ENCODE assay signal across 11 cellular contexts in genomic region chr5:150510460-150511263, GRCh38. TPM values are rescaled to one million over a fixed set of nuclear protein-coding genes. Genes with fewer than 3 reads are reported as not detected.
DNase-seq lines count a peak whose midpoint lies in the region; ATAC-seq and TF ChIP-seq lines count a peak whose summit lies in the region.
"Had no signal": no experiment of that assay in that cellular context is flagged by ENCODE, and none has a peak within 500 bp of the region (broad histone marks: within the 10 kb centered on the region; RNA-seq: fewer than 3 reads in every experiment).

No MANE protein-coding gene starts in this region.

- H3K4me3 ChIP-seq in BLaER1 treated with 17β-estradiol and CSF1 and Interleukin-3, amounts not matched to agents 10 nM and 100 nM, result no peak overlapping the region
- no peak overlapping the region for H3K4me3 ChIP-seq in parathyroid adenoma (ENCODE audit: low read depth, low read length)

- no peak for ATAC-seq in WTC11

- H3K9me3 ChIP-seq in BLaER1 treated with 17β-estradiol and CSF1 and Interleukin-3, amounts not matched to agents 10 nM and 100 nM (replicated peaks in 1 of 11), result no peaks in the 10 kb centered on the region
- H3K9me3 ChIP-seq in parathyroid adenoma (ENCODE audit: control insufficient read depth, low read length), result no peaks in the 10 kb centered on the region

- H3K4me2 ChIP-seq in BLaER1 treated with 17β-estradiol and CSF1 and Interleukin-3, amounts not matched to agents 10 nM and 100 nM, result peak overlapping the region in 7 of 11 experiments; percentile 12 to 54 (median 38); a peak in 8 of 22 replicates
- peak overlapping the region; percentile 7 for H3K4me2 ChIP-seq in parathyroid adenoma (ENCODE audit: low read length)

- H3K36me3 Mint-ChIP-seq in WTC11, result no peaks in the 10 kb centered on the region
- H3K36me3 Mint-ChIP-seq in glutamatergic neuron (ENCODE audit: unreplicated experiment), result no peaks in the 10 kb centered on the region
- H3K36me3 Mint-ChIP-seq: CD4-positive, CD25-positive, alpha-beta regulatory T cell had no signal

- peaks cover 66% of the 10 kb centered on the region for H3K79me2 ChIP-seq in parathyroid adenoma

- no peak overlapping the region for H3K4me3 Mint-ChIP-seq in WTC11
- peak overlapping the region; percentile 41 for H3K4me3 Mint-ChIP-seq in glutamatergic neuron (ENCODE audit: unreplicated experiment)
- H3K4me3 Mint-ChIP-seq: CD4-positive, CD25-positive, alpha-beta regulatory T cell had no signal

- POLR2A ChIA-PET in WTC11 (lab: Charles Lee) (interaction anchor here (0.6 kb wide), 1 partner anchor 21 kb away, joined by 3 read pairs; no protein-coding TSS in a partner anchor), GM10248 (lab: Yijun Ruan, JAX) (no interaction called here)

- H2AFZ ChIP-seq in parathyroid adenoma, result no peak overlapping the region

- H3K27me3 ChIP-seq in BLaER1 treated with 17β-estradiol and CSF1 and Interleukin-3, amounts not matched to agents 10 nM and 100 nM, result no peaks in the 10 kb centered on the region
- H3K27me3 ChIP-seq in parathyroid adenoma (ENCODE audit: control insufficient read depth, insufficient read depth, low read length), result no peaks in the 10 kb centered on the region

- CTCF ChIA-PET in WTC11 (lab: Charles Lee) (interaction anchor here (1.0 to 3.9 kb wide), 13 partner anchors 9 to 61 kb away, joined by 3 to 13 read pairs (median 7); no protein-coding TSS in a partner anchor), GM10248 (lab: Yijun Ruan, JAX) (interaction anchor here (0.7 to 4.6 kb wide), 9 partner anchors 9 to 60 kb away, joined by 3 to 29 read pairs (median 5); no protein-coding TSS in a partner anchor)

- H3K27ac Mint-ChIP-seq in WTC11 (peak overlapping the region; percentile 92), glutamatergic neuron (ENCODE audit: unreplicated experiment) (peak overlapping the region; percentile 45)
- H3K27ac Mint-ChIP-seq: CD4-positive, CD25-positive, alpha-beta regulatory T cell had no signal

- H3K36me3 ChIP-seq in BLaER1 treated with 17β-estradiol and CSF1 and Interleukin-3, amounts not matched to agents 10 nM and 100 nM, result peaks cover 0 to 4% (median 0%) of the 10 kb centered on the region in 11 experiments; a peak in 1 of 22 replicates
- H3K36me3 ChIP-seq in parathyroid adenoma (ENCODE audit: control insufficient read depth, insufficient read depth, low read length), result no peaks in the 10 kb centered on the region

- no peak for DNase-seq in WTC11 (ENCODE audit: low spot score)
- no peak for DNase-seq in glutamatergic neuron
- DNase-seq in NCI-H1417 treated with DMSO at 0.1 percent for 48 hours (lab: John Stamatoyannopoulos, UW), result no peak
- DNase-seq in NCI-H748 treated with DMSO at 0.1 percent for 48 hours (lab: John Stamatoyannopoulos, UW), result no peak
- DNase-seq in SIG-M5 treated with dmso at 0.1 percent for 504 hours (lab: John Stamatoyannopoulos, UW; ENCODE audit: unreplicated experiment), result no peak
- no peak for DNase-seq in GM10248 (ENCODE audit: extremely low spot score)
- DNase-seq: amniotic stem cell; CD4-positive, CD25-positive, alpha-beta regulatory T cell; NCI-H526 treated with DMSO at 0.1 percent for 48 hours had no signal

- TF ChIP-seq CTCF in WTC11 (IDR thresholded peaks at IDR 0.05), result no peak
- no peak for TF ChIP-seq CTCF in glutamatergic neuron (IDR thresholded peaks at IDR 0.05; ENCODE audit: partially characterized antibody, unreplicated experiment)
- TF ChIP-seq CTCF in parathyroid adenoma (IDR thresholded peaks at IDR 0.05), result no peak
- no peak for TF ChIP-seq CTCF in GM10248 (IDR thresholded peaks at IDR 0.05; ENCODE audit: control extremely low read depth, extremely low read depth, low read depth, missing control alignments)

- no peaks in the 10 kb centered on the region for H3K9me3 Mint-ChIP-seq in WTC11
- peaks cover 11% of the 10 kb centered on the region for H3K9me3 Mint-ChIP-seq in glutamatergic neuron (ENCODE audit: unreplicated experiment)

- H3K4me1 ChIP-seq in BLaER1 treated with 17β-estradiol and CSF1 and Interleukin-3, amounts not matched to agents 10 nM and 100 nM, result peaks cover 40 to 75% (median 62%) of the 10 kb centered on the region in 10 experiments
- H3K4me1 ChIP-seq in parathyroid adenoma, result peaks cover 59% of the 10 kb centered on the region

- H3K27ac ChIP-seq in BLaER1 treated with 17β-estradiol and CSF1 and Interleukin-3, amounts not matched to agents 10 nM and 100 nM, result no peak overlapping the region
- H3K27ac ChIP-seq in parathyroid adenoma, result no peak overlapping the region

- H3K27me3 Mint-ChIP-seq in WTC11 (ENCODE audit: low read depth) (no peaks in the 10 kb centered on the region), glutamatergic neuron (ENCODE audit: unreplicated experiment) (peaks cover 4% of the 10 kb centered on the region)

- H3K9ac ChIP-seq in BLaER1 treated with 17β-estradiol and CSF1 and Interleukin-3, amounts not matched to agents 10 nM and 100 nM, result peak overlapping the region in 4 of 11 experiments; percentile 7 to 18 (median 13); a peak in 1 of 22 replicates
- no peak overlapping the region for H3K9ac ChIP-seq in parathyroid adenoma

- H4K20me1 ChIP-seq in BLaER1 treated with 17β-estradiol and CSF1 and Interleukin-3, amounts not matched to agents 10 nM and 100 nM, result peaks cover 88 to 100% (median 98%) of the 10 kb centered on the region in 11 experiments

- H3K4me1 Mint-ChIP-seq in WTC11 (peaks cover 58% of the 10 kb centered on the region), glutamatergic neuron (ENCODE audit: low read depth, unreplicated experiment) (peaks cover 55% of the 10 kb centered on the region)
- H3K4me1 Mint-ChIP-seq: CD4-positive, CD25-positive, alpha-beta regulatory T cell had no signal

TF ChIP-seq in WTC11, 78 proteins besides CTCF, POLR2A, EP300 and RAD21 (continues in another document):
- TF ChIP-seq HMGXB4 (CRISPR knock-in tag; IDR thresholded peaks at IDR 0.05) (no peak), CDX4 (CRISPR knock-in tag; IDR thresholded peaks at IDR 0.05; ENCODE audit: borderline replicate concordance) (no peak), MAX (CRISPR knock-in tag; IDR thresholded peaks at IDR 0.05) (no peak), RELA (CRISPR knock-in tag; IDR thresholded peaks at IDR 0.05; ENCODE audit: borderline replicate concordance) (no peak), ZNF263 (CRISPR knock-in tag; IDR thresholded peaks at IDR 0.05; ENCODE audit: low read depth) (no peak), PRDM15 (CRISPR knock-in tag; IDR thresholded peaks at IDR 0.05) (no peak), ZNF121 (CRISPR knock-in tag; IDR thresholded peaks at IDR 0.05) (no peak), EMX1 (CRISPR knock-in tag; IDR thresholded peaks at IDR 0.05) (no peak)

RNA-seq across cellular contexts. Expression of gene NDST1, which starts 2.7 kb away (rescaled TPM):
- total RNA-seq in WTC11 (2021) (58.1 to 69.9 TPM (median 61.5 TPM) in 3 replicates), glutamatergic neuron (ENCODE audit: unreplicated experiment) (160 TPM)
